In the genomic region with DNA sequence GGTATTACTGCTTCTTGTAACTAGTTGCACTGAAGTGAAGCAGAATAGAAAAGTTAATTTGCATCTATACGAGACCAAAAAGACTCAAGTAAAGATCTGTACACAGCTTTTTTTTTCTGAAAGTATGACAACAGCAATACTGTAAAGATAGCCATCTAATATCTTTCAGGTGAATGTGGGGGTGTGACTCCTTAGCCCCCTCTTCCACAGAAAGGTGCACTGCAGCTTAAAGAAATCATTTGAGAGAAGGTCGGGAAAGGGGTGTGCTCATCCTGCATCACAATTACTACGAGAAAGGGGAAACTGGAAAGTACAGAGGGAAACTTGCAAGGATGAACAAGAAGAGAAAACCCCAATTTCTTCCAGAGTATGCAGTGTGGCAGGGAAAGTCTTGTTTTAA, we compare ENCODE assay signal across 1 cellular context.
TF ChIP-seq lines count a peak whose summit lies in the region.

No MANE protein-coding gene starts in this region.

TF ChIP-seq in WTC11, 78 proteins besides CTCF, POLR2A, EP300 and RAD21 (continued from another document):
- TF ChIP-seq ZNF281 (CRISPR knock-in tag; IDR thresholded peaks at IDR 0.05) (no peak), ZNF317 (CRISPR knock-in tag; IDR thresholded peaks at IDR 0.05; ENCODE audit: borderline replicate concordance, low read depth) (no peak), NR1H2 (CRISPR knock-in tag; IDR thresholded peaks at IDR 0.05) (no peak), ATF2 (CRISPR knock-in tag; IDR thresholded peaks at IDR 0.05; ENCODE audit: borderline replicate concordance, low read depth) (no peak), OVOL2 (CRISPR knock-in tag; IDR thresholded peaks at IDR 0.05; ENCODE audit: borderline replicate concordance) (no peak), ZNF532 (CRISPR knock-in tag; IDR thresholded peaks at IDR 0.05; ENCODE audit: borderline replicate concordance) (no peak)
- TF ChIP-seq, protein P1, sequence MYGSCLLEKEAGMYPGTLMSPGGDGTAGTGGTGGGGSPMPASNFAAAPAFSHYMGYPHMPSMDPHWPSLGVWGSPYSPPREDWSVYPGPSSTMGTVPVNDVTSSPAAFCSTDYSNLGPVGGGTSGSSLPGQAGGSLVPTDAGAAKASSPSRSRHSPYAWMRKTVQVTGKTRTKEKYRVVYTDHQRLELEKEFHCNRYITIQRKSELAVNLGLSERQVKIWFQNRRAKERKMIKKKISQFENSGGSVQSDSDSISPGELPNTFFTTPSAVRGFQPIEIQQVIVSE (CRISPR knock-in tag; IDR thresholded peaks at IDR 0.05; ENCODE audit: borderline replicate concordance) = no peak
